1 cellular context compared by ENCODE assay signal in genomic region chr19:13880059-13880672, GRCh38.
A peak's percentile ranks its signal among the peaks of the same experiment; 100 is the strongest.
TF ChIP-seq lines count a peak whose summit lies in the region.

No MANE protein-coding gene starts in this region.

TF ChIP-seq in HepG2, 621 proteins besides CTCF, POLR2A, EP300 and RAD21 (continued from another document and continues in another):
- TF ChIP-seq ZNF574 (CRISPR knock-in tag; IDR thresholded peaks at IDR 0.05) (peak; percentile 73), ZNF792 (CRISPR knock-in tag; IDR thresholded peaks at IDR 0.05) (no peak), ZNF672 (CRISPR knock-in tag; IDR thresholded peaks at IDR 0.05) (no peak), ZNF281 (CRISPR knock-in tag; IDR thresholded peaks at IDR 0.05; ENCODE audit: borderline replicate concordance) (peak; percentile 79; the same call in 1 of the 2 replicates), MTF1 (CRISPR knock-in tag; IDR thresholded peaks at IDR 0.05) (no peak), SYNCRIP (IDR thresholded peaks at IDR 0.05; ENCODE audit: insufficient read depth, low read depth, low read length) (no peak), HMG20B (CRISPR knock-in tag; conservative IDR thresholded peaks at IDR 0.05) (no peak), KDM3A (CRISPR knock-in tag; IDR thresholded peaks at IDR 0.05; ENCODE audit: low read depth) (peak; percentile 98), CEBPG (CRISPR knock-in tag; IDR thresholded peaks at IDR 0.05) (peak; percentile 37; the same call in 1 of the 2 replicates), JUNB (CRISPR knock-in tag; IDR thresholded peaks at IDR 0.05; ENCODE audit: borderline replicate concordance) (no peak), ZNF556 (CRISPR knock-in tag; IDR thresholded peaks at IDR 0.05; ENCODE audit: borderline replicate concordance) (peak; percentile 71; the same call in 1 of the 2 replicates), HIC2 (CRISPR knock-in tag; IDR thresholded peaks at IDR 0.05; ENCODE audit: low read depth) (peak; percentile 18; the same call in 1 of the 2 replicates), RFX1 (IDR thresholded peaks at IDR 0.05) (no peak), PAX8 (CRISPR knock-in tag; IDR thresholded peaks at IDR 0.05; ENCODE audit: borderline replicate concordance) (no peak), TAF1 (CRISPR knock-in tag; IDR thresholded peaks at IDR 0.05) (peak; percentile 24; the same call in 1 of the 2 replicates), NAIF1 (CRISPR knock-in tag; IDR thresholded peaks at IDR 0.05; ENCODE audit: borderline replicate concordance) (no peak), POGZ (CRISPR knock-in tag; IDR thresholded peaks at IDR 0.05) (peak; percentile 59; the same call in 1 of the 2 replicates), YY1 (IDR thresholded peaks at IDR 0.05; ENCODE audit: insufficient read depth, insufficient replicate concordance, low read depth, low read length) (peak; percentile 80), IKZF5 (CRISPR knock-in tag; IDR thresholded peaks at IDR 0.05) (peak; percentile 69), CREM (IDR thresholded peaks at IDR 0.05) (peak; percentile 64), CREM (CRISPR knock-in tag; IDR thresholded peaks at IDR 0.05) (no peak), REST (IDR thresholded peaks at IDR 0.05; ENCODE audit: borderline replicate concordance in 1 of 2, low read depth in 1 of 2, low read length in 2 of 2) (no peak), ZNF207 (IDR thresholded peaks at IDR 0.05; ENCODE audit: borderline replicate concordance) (no peak), ZBTB3 (CRISPR knock-in tag; IDR thresholded peaks at IDR 0.05; ENCODE audit: borderline replicate concordance, low read depth) (no peak), RBM22 (optimal IDR thresholded peaks at IDR 0.05; ENCODE audit: low read length) (no peak), ZZZ3 (CRISPR knock-in tag; IDR thresholded peaks at IDR 0.05; ENCODE audit: borderline replicate concordance) (peak; percentile 20; the same call in 1 of the 2 replicates), HNF4G (IDR thresholded peaks at IDR 0.05; ENCODE audit: borderline replicate concordance, low read depth, low read length) (no peak), HNF4G (CRISPR knock-in tag; IDR thresholded peaks at IDR 0.05; ENCODE audit: borderline replicate concordance, low read depth) (no peak), ZXDC (CRISPR knock-in tag; IDR thresholded peaks at IDR 0.05) (no peak), ZNF775 (CRISPR knock-in tag; IDR thresholded peaks at IDR 0.05; ENCODE audit: borderline replicate concordance) (no peak), RXRB (CRISPR knock-in tag; IDR thresholded peaks at IDR 0.05; ENCODE audit: borderline replicate concordance) (peak; percentile 53; the same call in 1 of the 2 replicates), ATF5 (CRISPR knock-in tag; IDR thresholded peaks at IDR 0.05; ENCODE audit: low read depth) (no peak), THAP11 (CRISPR knock-in tag; IDR thresholded peaks at IDR 0.05) (peak; percentile 83), ZSCAN29 (CRISPR knock-in tag; conservative IDR thresholded peaks at IDR 0.05) (peak; percentile 84), ZNF782 (CRISPR knock-in tag; IDR thresholded peaks at IDR 0.05; ENCODE audit: borderline replicate concordance) (0 out of 2 replicates have a peak, but pooled peaks have one; percentile 21), ZNF547 (CRISPR knock-in tag; IDR thresholded peaks at IDR 0.05) (no peak), ZNF770 (CRISPR knock-in tag; IDR thresholded peaks at IDR 0.05) (0 out of 2 replicates have a peak, but pooled peaks have one; percentile 25), TOE1 (CRISPR knock-in tag; IDR thresholded peaks at IDR 0.05) (peak; percentile 63; the same call in 1 of the 2 replicates), ZNF160 (CRISPR knock-in tag; IDR thresholded peaks at IDR 0.05) (no peak; the same call in 1 of the 2 replicates), BCL3 (CRISPR knock-in tag; IDR thresholded peaks at IDR 0.05) (no peak), ZSCAN21 (CRISPR knock-in tag; IDR thresholded peaks at IDR 0.05; ENCODE audit: borderline replicate concordance) (no peak), ATF7-NPFF (CRISPR knock-in tag; IDR thresholded peaks at IDR 0.05; ENCODE audit: low read depth) (no peak), ATAD3A (CRISPR knock-in tag; IDR thresholded peaks at IDR 0.05) (no peak), YEATS4 (CRISPR knock-in tag; IDR thresholded peaks at IDR 0.05; ENCODE audit: borderline replicate concordance) (no peak), ZNF891 (CRISPR knock-in tag; IDR thresholded peaks at IDR 0.05) (no peak), ELF4 (CRISPR knock-in tag; IDR thresholded peaks at IDR 0.05; ENCODE audit: borderline replicate concordance) (no peak), CHD4 (IDR thresholded peaks at IDR 0.05; ENCODE audit: borderline replicate concordance, low read length) (no peak)
